Comparison of ENCODE assay signal across 25 cellular contexts in genomic region chr6:134472046-134472445, GRCh38.
"Had no signal": no experiment of that assay in that cellular context is flagged by ENCODE, and none has a peak within 500 bp of the region (broad histone marks: within the 10 kb centered on the region; RNA-seq: fewer than 3 reads in every experiment).

No MANE protein-coding gene starts in this region.

- H3K27me3 ChIP-seq: SJCRH30 had no signal

- H3K4me3 ChIP-seq: SJCRH30 had no signal

- DNase-seq: IMR-90, Karpas-422, KG1, MM.1S, NCI-H1092 treated with DMSO at 0.1 percent for 48 hours, NCI-H1436, NCI-H187, NCI-H2029, NCI-H2081 treated with DMSO at 0.1 percent for 48 hours, NCI-H2171, NCI-H226, NCI-H446, NCI-H510A, NCI-H524 treated with DMSO at 0.1 percent for 48 hours, NCI-H69, NCI-H774, PC-3, SHP77 treated with DMSO at 0.1 percent for 48 hours, SJCRH30, T-helper 1 cell had no signal

- H3K4me1 ChIP-seq: SJCRH30 had no signal

- ATAC-seq: HepG2, Panc1, PC-3, Right ventricle myocardium inferior, SK-N-SH treated with all-trans-retinoic acid at 6 μM for 48 hours had no signal

- FAIRE-seq: HepG2 had no signal

- H3K9me3 ChIP-seq: SJCRH30 had no signal

- H3K36me3 ChIP-seq: SJCRH30 had no signal

- H3K27ac ChIP-seq: HL-60, SJCRH30 had no signal
